8 cellular contexts compared by ENCODE assay signal in genomic region chr2:196239622-196240587, GRCh38.
DNase-seq lines count a peak whose midpoint lies in the region; ATAC-seq, FAIRE-seq and TF ChIP-seq lines count a peak whose summit lies in the region.

No MANE protein-coding gene starts in this region.

- H3K18ac ChIP-seq in H9 (ENCODE audit: insufficient read length, low read depth, low read length) = no peak overlapping the region

- H3K4me3 ChIP-seq in GM08714 (ENCODE audit: low read length) (peak overlapping the region; percentile 21; the same call in 1 of the 2 replicates), MM.1S (ENCODE audit: low read length) (0 out of 2 replicates have a peak overlapping the region, but pooled peaks have one; percentile 16), endothelial cell of umbilical vein (replicated peaks in 1 of 3; ENCODE audit: insufficient read depth in 1 of 3, low read depth in 1 of 3, low read length in 3 of 3) (no peak overlapping the region), neutrophil (ENCODE audit: low read depth in 1 of 2, low read length in 1 of 2) (peak overlapping the region; percentile 52 to 65), upper lobe of right lung (no peak overlapping the region)

- H3K4ac ChIP-seq in H9 (ENCODE audit: low read depth, low read length) = no peak overlapping the region

- no CpG with 5 or more reads among the region's 10 CpGs for WGBS in H9 (ENCODE audit: extremely low coverage, insufficient read length, low lambda C conversion rate)

- peak overlapping the region in 2 of 3 experiments; percentile 17 to 46; a peak in 3 of 7 replicates for H3K27ac Mint-ChIP-seq in H9

- FAIRE-seq in endothelial cell of umbilical vein (lab: Jason Lieb, UNC) = peak; percentile 96

- H3K14ac ChIP-seq in H9 (ENCODE audit: insufficient read depth, low read length) = no peak overlapping the region

- H4K20me1 ChIP-seq in H9 (ENCODE audit: control insufficient read depth, insufficient read depth, insufficient read length) (no peaks in the 10 kb centered on the region), MM.1S (ENCODE audit: insufficient read depth, low read length) (no peaks in the 10 kb centered on the region), endothelial cell of umbilical vein (replicated peaks; ENCODE audit: control insufficient read depth, extremely low read depth, insufficient read depth, low read length) (no peaks in the 10 kb centered on the region)

- no peak overlapping the region for H3K9ac ChIP-seq in H9 (ENCODE audit: extremely low read depth, insufficient read length, low read length)
- peak overlapping the region; percentile 47 for H3K9ac ChIP-seq in MM.1S (ENCODE audit: low read length)
- H3K9ac ChIP-seq in endothelial cell of umbilical vein (replicated peaks; ENCODE audit: extremely low read depth, insufficient read depth, low read length) = peak overlapping the region; percentile 74

- H2AK5ac ChIP-seq in H9 (ENCODE audit: insufficient read length, low read length) = no peak overlapping the region

- no peak overlapping the region for H3K23ac ChIP-seq in H9 (ENCODE audit: insufficient read length, low read depth, low read length)

- no peaks in the 10 kb centered on the region for H3K27me3 Mint-ChIP-seq in H9 (ENCODE audit: low read depth)

- no peak overlapping the region for H2BK12ac ChIP-seq in H9 (ENCODE audit: insufficient read length, low read depth, low read length)

- no peaks in the 10 kb centered on the region for H3K23me2 ChIP-seq in H9 (ENCODE audit: insufficient read length, low read depth, low read length, poor library complexity, severe bottlenecking)

- no peaks in the 10 kb centered on the region for H3K79me1 ChIP-seq in H9 (ENCODE audit: insufficient read depth, low read depth, low read length, poor library complexity, severe bottlenecking)

- dilution Hi-C loops in endothelial cell of umbilical vein (cut with MboI; ENCODE audit: extremely low pct_ligation_motif_present, low sequenced_read_pairs) = no loop called here

- H3K4me3 Mint-ChIP-seq in H9 = no peak overlapping the region

- H3K56ac ChIP-seq in H9 (ENCODE audit: insufficient read length, low read depth, low read length) = no peak overlapping the region

- H3K4me1 Mint-ChIP-seq in H9 = peaks cover 0 to 2% of the 10 kb centered on the region in 2 experiments; a peak in 1 of 4 replicates

- H3K9me2 ChIP-seq in MM.1S (replicated peaks; ENCODE audit: insufficient read depth, low read length) = no peaks in the 10 kb centered on the region

- H3K4me1 ChIP-seq in H9 (ENCODE audit: insufficient read depth, low read length) (no peaks in the 10 kb centered on the region), MM.1S (ENCODE audit: low read length) (peaks cover 37% of the 10 kb centered on the region), endothelial cell of umbilical vein (ENCODE audit: control insufficient read depth, extremely low read depth, insufficient read depth, low read length) (peaks cover 35% of the 10 kb centered on the region), neutrophil (ENCODE audit: control insufficient read depth in 1 of 2, insufficient read depth in 1 of 2, low read depth in 1 of 2, low read length in 1 of 2) (peaks cover 66 to 80% of the 10 kb centered on the region in 2 experiments), upper lobe of right lung (peaks cover 30% of the 10 kb centered on the region)

- peak; percentile 95 for ATAC-seq in upper lobe of right lung

- no peak overlapping the region for H4K8ac ChIP-seq in H9 (replicated peaks; ENCODE audit: insufficient read length, low read depth, low read length)

- CTCF ChIA-PET in endothelial cell of umbilical vein (lab: Charles Lee) = interaction anchor here (0.9 to 2.5 kb wide), 6 partner anchors 20 to 162 kb away, joined by 3 to 8 read pairs (median 4); partner anchors contain the start of gene STK17B

- TF ChIP-seq CTCF in H9 (conservative IDR thresholded peaks at IDR 0.05) (no peak), MM.1S (IDR thresholded peaks at IDR 0.05; ENCODE audit: low read length) (peak; percentile 16), endothelial cell of umbilical vein (IDR thresholded peaks at IDR 0.05; ENCODE audit: extremely low read depth in 1 of 2, insufficient read depth in 1 of 2, low read depth in 1 of 2, low read length in 2 of 2) (peak in 1 of 2 donors; percentile 22), neutrophil (IDR thresholded peaks at IDR 0.05) (peak; percentile 59), upper lobe of right lung (IDR thresholded peaks at IDR 0.05) (peak; percentile 35)

- H2AFZ ChIP-seq in H9 (ENCODE audit: low read length) = no peak overlapping the region
- H2AFZ ChIP-seq in MM.1S (ENCODE audit: low read length) = peak overlapping the region; percentile 21
- no peak overlapping the region for H2AFZ ChIP-seq in endothelial cell of umbilical vein (ENCODE audit: low read depth, low read length)

- H2BK5ac ChIP-seq in H9 (ENCODE audit: insufficient read length, low read length) = no peak overlapping the region

- no peak overlapping the region for H3T11ph ChIP-seq in H9 (ENCODE audit: low read length)

- H3K9me1 ChIP-seq in endothelial cell of umbilical vein (replicated peaks; ENCODE audit: control insufficient read depth, extremely low read depth, insufficient read depth, low read length) = no peaks in the 10 kb centered on the region

- no peak overlapping the region for H2BK15ac ChIP-seq in H9 (ENCODE audit: low read depth, low read length)

- H3K27ac ChIP-seq in H9 (ENCODE audit: insufficient read length, low read depth, low read length) = no peak overlapping the region
- H3K27ac ChIP-seq in MM.1S (ENCODE audit: low read length) = peak overlapping the region; percentile 90
- peak overlapping the region; percentile 80 for H3K27ac ChIP-seq in endothelial cell of umbilical vein (ENCODE audit: insufficient read depth, low read depth, low read length)
- H3K27ac ChIP-seq in neutrophil = peak overlapping the region; percentile 99
- peak overlapping the region; percentile 88 for H3K27ac ChIP-seq in upper lobe of right lung

- no peak overlapping the region for H4K5ac ChIP-seq in H9 (ENCODE audit: insufficient read length, low read depth, low read length)

- H4K91ac ChIP-seq in H9 (ENCODE audit: insufficient read length, low read depth, low read length) = no peak overlapping the region

- no peak overlapping the region for H2BK120ac ChIP-seq in H9 (ENCODE audit: low read depth, low read length, poor library complexity, severe bottlenecking)

- DNase-seq in H9 = no peak
- DNase-seq in MM.1S = peak; percentile 93
- peak; percentile 69 to 76 for DNase-seq in activated CD4-positive, alpha-beta T cell treated with anti-CD3 and anti-CD28 coated beads, Interleukin-2, amount 50 U/mL, for 4 hours
- peak; percentile 84 for DNase-seq in endothelial cell of umbilical vein (ENCODE audit: low read depth, low spot score)
- DNase-seq in upper lobe of right lung = peak; percentile 81
- no peak for DNase-seq in NCI-H1092 treated with DMSO at 0.1 percent for 48 hours (lab: John Stamatoyannopoulos, UW)

- H3K9me3 ChIP-seq in H9 (ENCODE audit: control insufficient read depth, low read depth, low read length) (no peaks in the 10 kb centered on the region), MM.1S (replicated peaks; ENCODE audit: insufficient read depth, low read length) (no peaks in the 10 kb centered on the region), endothelial cell of umbilical vein (replicated peaks; ENCODE audit: control insufficient read depth, insufficient read depth, low read length) (no peaks in the 10 kb centered on the region), neutrophil (no peaks in the 10 kb centered on the region), upper lobe of right lung (no peaks in the 10 kb centered on the region)

- TF ChIP-seq POLR2A in endothelial cell of umbilical vein (IDR thresholded peaks at IDR 0.05; ENCODE audit: low read depth, low read length) = peak; percentile 21

- H3K4me2 ChIP-seq in H9 (ENCODE audit: insufficient read depth, insufficient read length, low read length) = no peak overlapping the region
- peak overlapping the region; percentile 69 for H3K4me2 ChIP-seq in MM.1S (ENCODE audit: low read depth, low read length)
- H3K4me2 ChIP-seq in endothelial cell of umbilical vein (ENCODE audit: insufficient read depth, low read length) = peak overlapping the region; percentile 77

- H3K79me2 ChIP-seq in H9 (ENCODE audit: insufficient read depth, low read length) = no peaks in the 10 kb centered on the region
- H3K79me2 ChIP-seq in MM.1S (ENCODE audit: low read length) = no peaks in the 10 kb centered on the region
- H3K79me2 ChIP-seq in endothelial cell of umbilical vein (ENCODE audit: control insufficient read depth, insufficient read depth, low read length) = peaks cover 10% of the 10 kb centered on the region

- TSS peak; percentile 9 for BruUV-seq in endothelial cell of umbilical vein (replicated peaks; lab: Mats Ljungman, UMichigan)

- POLR2A ChIA-PET in endothelial cell of umbilical vein (lab: Charles Lee) = interaction anchor here (0.6 kb wide), 1 partner anchor 11 kb away, joined by 4 read pairs; no protein-coding TSS in a partner anchor

- intact Hi-C loops in endothelial cell of umbilical vein (cut with micrococcal nuclease) (loop anchor here (1.0 to 2.0 kb wide), 3 partner anchors 27 to 69 kb away; partner anchors contain the start of gene STK17B), upper lobe of right lung (cut with DNase I) (no loop called here)

- peaks cover 0 to 3% of the 10 kb centered on the region in 2 experiments; a peak in 1 of 5 replicates for H3K9me3 Mint-ChIP-seq in H9

- no peak overlapping the region for H2BK20ac ChIP-seq in H9 (ENCODE audit: low read depth, low read length, poor library complexity, severe bottlenecking)

- peaks cover 9% of the 10 kb centered on the region for H3F3A ChIP-seq in MM.1S (ENCODE audit: insufficient read depth, low read length)

- H3K36me3 ChIP-seq in MM.1S (replicated peaks; ENCODE audit: insufficient read depth, low read length) (no peaks in the 10 kb centered on the region), endothelial cell of umbilical vein (ENCODE audit: control insufficient read depth in 2 of 2, extremely low read depth in 1 of 2, insufficient read depth in 2 of 2, low read length in 2 of 2) (peaks cover 2 to 32% of the 10 kb centered on the region in 2 experiments), neutrophil (no peaks in the 10 kb centered on the region), upper lobe of right lung (no peaks in the 10 kb centered on the region)

- H3K36me3 Mint-ChIP-seq in H9 (ENCODE audit: insufficient read depth in 1 of 3, low read depth in 3 of 3) = no peaks in the 10 kb centered on the region

- H3K27me3 ChIP-seq in H9 (ENCODE audit: insufficient read depth, low read length) = no peaks in the 10 kb centered on the region
- no peaks in the 10 kb centered on the region for H3K27me3 ChIP-seq in MM.1S (replicated peaks; ENCODE audit: insufficient read depth, low read length)
- no peaks in the 10 kb centered on the region for H3K27me3 ChIP-seq in endothelial cell of umbilical vein (ENCODE audit: control insufficient read depth in 2 of 2, insufficient read depth in 2 of 2, low read length in 2 of 2)
- no peaks in the 10 kb centered on the region for H3K27me3 ChIP-seq in neutrophil
- H3K27me3 ChIP-seq in upper lobe of right lung = no peaks in the 10 kb centered on the region

TF ChIP-seq in endothelial cell of umbilical vein, 7 proteins besides CTCF, POLR2A, EP300 and RAD21 (continues in another document):
- TF ChIP-seq MYC (IDR thresholded peaks at IDR 0.05; ENCODE audit: low read depth, low read length) (peak; percentile 24), JUN (IDR thresholded peaks at IDR 0.05; ENCODE audit: borderline replicate concordance, insufficient read depth, insufficient read length, low read depth) (peak; percentile 36)

Comparison
In these comparisons a context has a peak if more than half of its experiments do, and no peak if none do; other contexts are left out.
1. H3K4me3 ChIP-seq: peak in GM08714 (single experiment), MM.1S (single experiment) and neutrophil (2 of 2); none in endothelial cell of umbilical vein (0 of 3) and upper lobe of right lung (single experiment).
2. DNase-seq: peak in MM.1S (single experiment), activated CD4-positive, alpha-beta T cell treated with anti-CD3 and anti-CD28 coated beads, Interleukin-2, amount 50 U/mL, for 4 hours (2 of 2), endothelial cell of umbilical vein (single experiment) and upper lobe of right lung (single experiment); none in H9 (single experiment) and NCI-H1092 treated with DMSO at 0.1 percent for 48 hours (single experiment).